Comparison of ENCODE assay signal across 8 cellular contexts in genomic region chrX:153974726-153975286, GRCh38. TPM values are rescaled to one million over a fixed set of nuclear protein-coding genes. Genes with fewer than 3 reads are reported as not detected.
A peak's percentile ranks its signal among the peaks of the same experiment; 100 is the strongest.
DNase-seq lines count a peak whose midpoint lies in the region; ATAC-seq and TF ChIP-seq lines count a peak whose summit lies in the region.

No MANE protein-coding gene starts in this region.

- TF ChIP-seq CTCF in DND-41 (IDR thresholded peaks at IDR 0.05; ENCODE audit: borderline replicate concordance, extremely low read depth, low read length, poor library complexity, severe bottlenecking) = no peak
- TF ChIP-seq CTCF in colonic mucosa (IDR thresholded peaks at IDR 0.05) = no peak
- no peak for TF ChIP-seq CTCF in progenitor cell of endocrine pancreas (IDR thresholded peaks at IDR 0.05; ENCODE audit: unreplicated experiment)

- H2AFZ ChIP-seq in DND-41 (ENCODE audit: low read depth, low read length) = no peak overlapping the region

- no peaks in the 10 kb centered on the region for H3K27me3 Mint-ChIP-seq in progenitor cell of endocrine pancreas

- H3K4me1 ChIP-seq in DND-41 (ENCODE audit: insufficient read depth, low read length) (peaks cover 19% of the 10 kb centered on the region), colonic mucosa (peaks cover 10% of the 10 kb centered on the region)

- no peak overlapping the region for H3K4me3 Mint-ChIP-seq in progenitor cell of endocrine pancreas (ENCODE audit: low read depth)

- H3K27ac Mint-ChIP-seq in progenitor cell of endocrine pancreas = peak overlapping the region; percentile 98

- intact Hi-C loops in colonic mucosa (cut with DNase I) = no loop called here

- H3K27ac ChIP-seq in DND-41 (ENCODE audit: low read length) (peak overlapping the region; percentile 100), colonic mucosa (peak overlapping the region; percentile 98)

- H4K20me1 ChIP-seq in DND-41 (ENCODE audit: insufficient read depth, low read length) = 0 out of 2 replicates have a peak, but pooled peaks cover under 1% of the 10 kb centered on the region

- DNase-seq in DND-41 = no peak
- peak; percentile 25 for DNase-seq in NCI-H69 (lab: John Stamatoyannopoulos, UW)
- no peak for DNase-seq in colonic mucosa
- DNase-seq in progenitor cell of endocrine pancreas (ENCODE audit: low spot score, unreplicated experiment) = no peak
- DNase-seq in KBM-7 = no peak
- no peak for DNase-seq in NOMO-1 treated with DMSO at 0.1 percent for 48 hours (lab: John Stamatoyannopoulos, UW; ENCODE audit: unreplicated experiment)

- ATAC-seq in DND-41 (ENCODE audit: insufficient read depth, low read depth) (no peak), GM21717 (IDR thresholded peaks at IDR 0.05; ENCODE audit: unreplicated experiment) (no peak), HG03521 (IDR thresholded peaks at IDR 0.05; ENCODE audit: unreplicated experiment) (no peak)

- no peaks in the 10 kb centered on the region for H3K27me3 ChIP-seq in DND-41 (ENCODE audit: insufficient read depth, low read length, poor library complexity)
- no peaks in the 10 kb centered on the region for H3K27me3 ChIP-seq in colonic mucosa

- H3K9me3 ChIP-seq in DND-41 (ENCODE audit: insufficient read depth, low read length, severe bottlenecking) (no peaks in the 10 kb centered on the region), colonic mucosa (no peaks in the 10 kb centered on the region)

- no peaks in the 10 kb centered on the region for H3K9me3 Mint-ChIP-seq in progenitor cell of endocrine pancreas (ENCODE audit: low read depth)

- peaks cover 42% of the 10 kb centered on the region for H3K79me2 ChIP-seq in DND-41 (ENCODE audit: insufficient read depth, low read length)

- peaks cover 2% of the 10 kb centered on the region; the same call in 1 of the 2 replicates for H3K36me3 ChIP-seq in DND-41 (ENCODE audit: insufficient read depth, low read length)
- H3K36me3 ChIP-seq in colonic mucosa = no peaks in the 10 kb centered on the region

- in situ Hi-C loops in KBM-7 (cut with MboI; ENCODE audit: low pct_unique_long_range_greater_than_20kb, low sequenced_read_pairs) = no loop called here

- peaks cover 1% of the 10 kb centered on the region for H3K36me3 Mint-ChIP-seq in progenitor cell of endocrine pancreas (ENCODE audit: insufficient read depth)

- 0 out of 4 replicates have a peak overlapping the region, but pooled peaks of 1 of the 2 experiments have one; percentile 90 for H3K4me3 ChIP-seq in DND-41 (ENCODE audit: low read depth in 1 of 2, low read length in 2 of 2)
- H3K4me3 ChIP-seq in colonic mucosa = no peak overlapping the region

- H3K9ac ChIP-seq in DND-41 (ENCODE audit: low read depth, low read length) = peak overlapping the region; percentile 99; the same call in 1 of the 2 replicates
- H3K9ac ChIP-seq in colonic mucosa (ENCODE audit: low read depth in 2 of 2, low read length in 2 of 2) = peak overlapping the region in 1 of 2 donors; percentile 72

- H3K4me1 Mint-ChIP-seq in progenitor cell of endocrine pancreas (ENCODE audit: low read depth) = peaks cover 16% of the 10 kb centered on the region

- H3K4me2 ChIP-seq in DND-41 (ENCODE audit: insufficient read depth, low read length) = peak overlapping the region; percentile 73

RNA-seq across cellular contexts. Expression of gene TMEM187, which starts 2.3 kb away (rescaled TPM):
- total RNA-seq in colonic mucosa = 10 to 100 TPM in 1 of 2 donors, 1 to 10 TPM in 1; 8.7 to 19.2 TPM
- 10.2 and 11.7 TPM in 2 replicates for total RNA-seq in progenitor cell of endocrine pancreas

RNA-seq across cellular contexts. Expression of gene HCFC1, which starts 3.2 kb away (rescaled TPM):
- total RNA-seq in colonic mucosa (10 to 100 TPM; 36.6 to 80.5 TPM), progenitor cell of endocrine pancreas (105 and 121 TPM in 2 replicates)

RNA-seq across cellular contexts. Expression of gene RENBP, which starts 30.4 kb away (rescaled TPM):
- total RNA-seq in colonic mucosa (1 to 10 TPM; 3.3 to 5.0 TPM), progenitor cell of endocrine pancreas (2.5 and 3.3 TPM in 2 replicates)

RNA-seq across cellular contexts. Expression of gene NAA10, which starts 40.0 kb away (rescaled TPM):
- 100 to 1,000 TPM in 1 of 2 donors, 10 to 100 TPM in 1; 55.9 to 115 TPM for total RNA-seq in colonic mucosa
- 85.3 and 86.3 TPM in 2 replicates for total RNA-seq in progenitor cell of endocrine pancreas

RNA-seq across cellular contexts. Expression of gene IRAK1, which starts 44.9 kb away (rescaled TPM):
- total RNA-seq in colonic mucosa (100 to 1,000 TPM in 1 of 2 donors, 10 to 100 TPM in 1; 66.7 to 148 TPM), progenitor cell of endocrine pancreas (95.8 and 96.9 TPM in 2 replicates)
